8 cellular contexts compared by ENCODE assay signal in genomic region chr4:15702941-15703403, GRCh38. TPM values are rescaled to one million over a fixed set of nuclear protein-coding genes. Genes with fewer than 3 reads are reported as not detected.
DNase-seq lines count a peak whose midpoint lies in the region; ATAC-seq lines count a peak whose summit lies in the region.

BST1 (plus strand) TSS chr4:15703065; CDS start chr4:15703145, 80 bp downstream.

- H3K4me3 ChIP-seq in mesodermal cell (ENCODE audit: extremely low read depth, insufficient read depth, low read length, poor library complexity, severe bottlenecking), result peak within 1 kb of the TSS; percentile 18

- 59 to 61% methylated on average over 39 to 42 of the region's 43 CpGs for WGBS in mesodermal cell (ENCODE audit: insufficient coverage in 2 of 2), 2 experiments

- ATAC-seq in GM19372 (IDR thresholded peaks at IDR 0.05; ENCODE audit: low read depth, unreplicated experiment), result peak; percentile 59

- no peaks in the 10 kb centered on the region for H3K4me1 ChIP-seq in mesodermal cell (ENCODE audit: control insufficient read depth, insufficient read depth, low read length, poor library complexity, severe bottlenecking)

- DNase-seq in M059J (ENCODE audit: low read depth) (peak; percentile 47), NCI-H748 treated with DMSO at 0.1 percent for 48 hours (lab: John Stamatoyannopoulos, UW) (no peak), DMS114 treated with DMSO at 0.1 percent for 48 hours (lab: John Stamatoyannopoulos, UW; ENCODE audit: unreplicated experiment) (no peak)
- DNase-seq in activated CD8-positive, alpha-beta memory T cell treated with anti-CD3 and anti-CD28 coated beads for 48 hours (ENCODE audit: low read depth in 2 of 3, low spot score in 2 of 3), result peak; percentile 8 to 22 (median 15)
- DNase-seq in stimulated activated CD8-positive, alpha-beta memory T cell treated with anti-CD3 and anti-CD28 coated beads, Interleukin-7, amount 100 ng/mL, for 24 hours (ENCODE audit: low read depth), result peak; percentile 23

- no peaks in the 10 kb centered on the region for H3K36me3 ChIP-seq in mesodermal cell (ENCODE audit: control insufficient read depth, insufficient read depth, low read length)

- in situ Hi-C loops in endometrial microvascular endothelial cells (cut with HindIII; ENCODE audit: inconsistent ontology term, low pct_unique_long_range_greater_than_20kb, low sequenced_read_pairs), result no loop called here

- peaks cover 6% of the 10 kb centered on the region for H3K9me3 ChIP-seq in mesodermal cell (ENCODE audit: control insufficient read depth, low read length)

- H3K27ac ChIP-seq in mesodermal cell (ENCODE audit: low read depth, low read length, severe bottlenecking), result no peak within 1 kb of the TSS

RNA-seq across cellular contexts. Expression of gene BST1, which starts in this region (rescaled TPM):
- 3.0 and 8.6 TPM in 2 replicates for total RNA-seq in M059J (2014; rRNA removed; shearing (Covaris generic))
- 27.3 TPM for total RNA-seq in endometrial microvascular endothelial cells (ENCODE audit: inconsistent ontology term)
- 4.0 TPM for polyA plus RNA-seq in mesodermal cell (2013, experiment 1 of 2)
- 3.1 TPM for polyA plus RNA-seq in mesodermal cell (2013, experiment 2 of 2)

Comparison
In these comparisons a context has a peak if more than half of its experiments do, and no peak if none do; other contexts are left out.
1. DNase-seq: peak in M059J (single experiment), activated CD8-positive, alpha-beta memory T cell treated with anti-CD3 and anti-CD28 coated beads for 48 hours (3 of 3) and stimulated activated CD8-positive, alpha-beta memory T cell treated with anti-CD3 and anti-CD28 coated beads, Interleukin-7, amount 100 ng/mL, for 24 hours (single experiment); none in NCI-H748 treated with DMSO at 0.1 percent for 48 hours (single experiment) and DMS114 treated with DMSO at 0.1 percent for 48 hours (single experiment).